12 cellular contexts compared by ENCODE assay signal in the genomic region with DNA sequence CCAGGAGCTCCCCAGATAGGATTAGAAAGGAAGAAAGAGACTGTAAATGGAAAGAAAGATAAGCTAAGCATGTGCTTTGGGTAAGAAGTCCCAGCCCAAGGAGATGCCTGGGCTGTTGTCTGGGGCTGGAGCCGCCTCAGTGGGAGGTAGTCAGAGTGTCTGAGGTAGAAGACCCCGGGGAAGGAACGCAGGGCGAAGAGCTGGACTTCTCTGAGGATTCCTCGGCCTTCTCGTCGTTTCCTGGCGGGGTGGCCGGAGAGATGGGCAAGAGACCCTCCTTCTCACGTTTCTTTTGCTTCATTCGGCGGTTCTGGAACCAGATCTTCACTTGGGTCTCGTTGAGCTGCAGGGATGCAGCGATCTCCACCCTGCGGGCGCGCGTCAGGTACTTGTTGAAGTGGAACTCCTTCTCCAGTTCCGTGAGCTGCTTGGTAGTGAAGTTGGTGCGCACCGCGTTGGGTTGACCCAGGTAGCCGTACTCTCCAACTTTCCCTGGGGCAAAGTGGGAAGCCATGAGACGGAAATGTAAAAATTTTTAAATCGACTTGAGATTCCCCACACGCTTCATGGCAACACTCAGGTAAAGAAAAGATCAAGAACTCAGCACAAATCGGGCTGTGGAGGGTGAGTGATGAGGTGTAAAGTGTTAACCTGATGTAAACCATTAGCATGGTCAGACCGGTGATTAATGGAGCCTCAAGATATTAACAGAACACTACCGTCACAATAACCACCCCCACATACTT. TPM values are rescaled to one million over a fixed set of nuclear protein-coding genes. Genes with fewer than 3 reads are reported as not detected.
A peak's percentile ranks its signal among the peaks of the same experiment; 100 is the strongest.
DNase-seq lines count a peak whose midpoint lies in the region; ATAC-seq and TF ChIP-seq lines count a peak whose summit lies in the region.
"Had no signal": no experiment of that assay in that cellular context is flagged by ENCODE, and none has a peak within 500 bp of the region (broad histone marks: within the 10 kb centered on the region; RNA-seq: fewer than 3 reads in every experiment).

No MANE protein-coding gene starts in this region.

- ATAC-seq in activated B cell treated with CpG ODN at 0.5 μM for 24 hours (ENCODE audit: low read depth) (no peak), memory B cell (ENCODE audit: low read depth) (no peak)

- TF ChIP-seq CTCF in activated B cell treated with CpG ODN at 0.5 μM for 24 hours (IDR thresholded peaks at IDR 0.05), result no peak
- no peak for TF ChIP-seq CTCF in HFFc6 (IDR thresholded peaks at IDR 0.05)

- no peaks in the 10 kb centered on the region for H3K36me3 ChIP-seq in stomach smooth muscle (ENCODE audit: control insufficient read depth in 2 of 2, insufficient read depth in 2 of 2, low read length in 2 of 2)
- H3K36me3 ChIP-seq: upper lobe of left lung had no signal

- no peaks in the 10 kb centered on the region for H3K9me3 ChIP-seq in stomach smooth muscle (ENCODE audit: control insufficient read depth in 2 of 2, low read length in 2 of 2)
- H3K9me3 ChIP-seq: upper lobe of left lung had no signal

- peaks cover 16% of the 10 kb centered on the region for H3K4me1 ChIP-seq in stomach smooth muscle (ENCODE audit: control insufficient read depth, insufficient read depth, low read length)

- H3K9me3 Mint-ChIP-seq in activated naive CD4-positive, alpha-beta T cell treated with anti-CD3 and anti-CD28 coated beads, Interleukin-2, amount 50 U/mL, for 24 hours, result peaks cover 4% of the 10 kb centered on the region
- H3K9me3 Mint-ChIP-seq in activated naive CD4-positive, alpha-beta T cell treated with anti-CD3 and anti-CD28 coated beads for 36 hours, result no peaks in the 10 kb centered on the region
- H3K9me3 Mint-ChIP-seq in activated B cell treated with CpG ODN at 0.5 μM for 24 hours (no peaks in the 10 kb centered on the region), memory B cell (no peaks in the 10 kb centered on the region), HFFc6 (no peaks in the 10 kb centered on the region)

- no peak overlapping the region for H3K4me3 ChIP-seq in stomach smooth muscle (ENCODE audit: low read length in 2 of 2)

- H3K36me3 Mint-ChIP-seq in activated naive CD4-positive, alpha-beta T cell treated with anti-CD3 and anti-CD28 coated beads, Interleukin-2, amount 50 U/mL, for 24 hours, result peaks cover 4% of the 10 kb centered on the region
- no peaks in the 10 kb centered on the region for H3K36me3 Mint-ChIP-seq in activated naive CD4-positive, alpha-beta T cell treated with anti-CD3 and anti-CD28 coated beads for 36 hours (ENCODE audit: low read depth)
- H3K36me3 Mint-ChIP-seq in activated B cell treated with CpG ODN at 0.5 μM for 24 hours (ENCODE audit: low read depth), result peaks cover 10% of the 10 kb centered on the region
- H3K36me3 Mint-ChIP-seq in memory B cell, result peaks cover 3% of the 10 kb centered on the region
- H3K36me3 Mint-ChIP-seq in HFFc6 (ENCODE audit: low read depth), result peaks cover 13% of the 10 kb centered on the region

- POLR2A ChIA-PET in activated B cell treated with CpG ODN at 0.5 μM for 24 hours (lab: Charles Lee), result no interaction called here

- no peaks in the 10 kb centered on the region for H3K27me3 ChIP-seq in stomach smooth muscle (ENCODE audit: control insufficient read depth in 1 of 2, insufficient read depth in 2 of 2, low read length in 2 of 2)

- intact Hi-C loops in activated naive CD4-positive, alpha-beta T cell treated with anti-CD3 and anti-CD28 coated beads for 36 hours (cut with micrococcal nuclease), result loop anchor here (5.0 to 10.0 kb wide), 2 partner anchors 150 to 1237 kb away; a partner anchor contains a TSS
- intact Hi-C loops in activated B cell treated with CpG ODN at 0.5 μM for 24 hours (cut with micrococcal nuclease), result loop anchor here (5.0 kb wide), 8 partner anchors 68 to 1242 kb away; a partner anchor contains a TSS

- CTCF ChIA-PET in activated naive CD4-positive, alpha-beta T cell treated with anti-CD3 and anti-CD28 coated beads for 36 hours (lab: Charles Lee), result interaction anchor here (0.6 to 0.9 kb wide), 2 partner anchors 281 to 412 kb away, joined by 3 read pairs; no protein-coding TSS in a partner anchor
- CTCF ChIA-PET in activated B cell treated with CpG ODN at 0.5 μM for 24 hours (lab: Charles Lee), result interaction anchor here (1.1 to 1.9 kb wide), 2 partner anchors 56 to 67 kb away, joined by 3 to 4 read pairs; no protein-coding TSS in a partner anchor

- H3K27me3 Mint-ChIP-seq in activated naive CD4-positive, alpha-beta T cell treated with anti-CD3 and anti-CD28 coated beads, Interleukin-2, amount 50 U/mL, for 24 hours, result peaks cover 62% of the 10 kb centered on the region
- peaks cover 84% of the 10 kb centered on the region for H3K27me3 Mint-ChIP-seq in activated naive CD4-positive, alpha-beta T cell treated with anti-CD3 and anti-CD28 coated beads for 36 hours (ENCODE audit: low read depth)
- H3K27me3 Mint-ChIP-seq in activated B cell treated with CpG ODN at 0.5 μM for 24 hours (peaks cover 53% of the 10 kb centered on the region), memory B cell (peaks cover 16% of the 10 kb centered on the region), HFFc6 (ENCODE audit: insufficient read depth) (peaks cover 21% of the 10 kb centered on the region)

- no peak for DNase-seq in activated naive CD4-positive, alpha-beta T cell treated with anti-CD3 and anti-CD28 coated beads for 36 hours
- DNase-seq in activated B cell treated with CpG ODN at 0.5 μM for 24 hours, result no peak
- DNase-seq in memory B cell (ENCODE audit: low spot score in 2 of 2), result no peak
- DNase-seq in HFFc6, result no peak
- DNase-seq in NCI-H2196 treated with DMSO at 0.1 percent for 48 hours (lab: John Stamatoyannopoulos, UW; ENCODE audit: unreplicated experiment), result no peak
- DNase-seq in NCI-H2081 (lab: John Stamatoyannopoulos, UW), result no peak
- DNase-seq: activated gamma-delta T cell, NCI-H1092 treated with DMSO at 0.1 percent for 48 hours had no signal

- H3K27ac ChIP-seq in stomach smooth muscle (ENCODE audit: low read length), result peak overlapping the region; percentile 31
- H3K27ac ChIP-seq: upper lobe of left lung had no signal

- H3K4me3 Mint-ChIP-seq in activated naive CD4-positive, alpha-beta T cell treated with anti-CD3 and anti-CD28 coated beads, Interleukin-2, amount 50 U/mL, for 24 hours, result peak overlapping the region; percentile 6
- H3K4me3 Mint-ChIP-seq in activated naive CD4-positive, alpha-beta T cell treated with anti-CD3 and anti-CD28 coated beads for 36 hours, result no peak overlapping the region
- H3K4me3 Mint-ChIP-seq in activated B cell treated with CpG ODN at 0.5 μM for 24 hours (peak overlapping the region; percentile 94), memory B cell (peak overlapping the region; percentile 90), HFFc6 (no peak overlapping the region)

- H3K9ac ChIP-seq in stomach smooth muscle (ENCODE audit: low read length in 2 of 2), result no peak overlapping the region

- peaks cover 24% of the 10 kb centered on the region for H3K4me1 Mint-ChIP-seq in activated naive CD4-positive, alpha-beta T cell treated with anti-CD3 and anti-CD28 coated beads, Interleukin-2, amount 50 U/mL, for 24 hours
- H3K4me1 Mint-ChIP-seq in activated naive CD4-positive, alpha-beta T cell treated with anti-CD3 and anti-CD28 coated beads for 36 hours (ENCODE audit: low read depth), result peaks cover 21% of the 10 kb centered on the region
- peaks cover 33% of the 10 kb centered on the region for H3K4me1 Mint-ChIP-seq in activated B cell treated with CpG ODN at 0.5 μM for 24 hours
- H3K4me1 Mint-ChIP-seq in memory B cell, result peaks cover 15% of the 10 kb centered on the region
- H3K4me1 Mint-ChIP-seq in HFFc6 (ENCODE audit: low read depth), result peaks cover 34% of the 10 kb centered on the region

- no peak overlapping the region for H3K27ac Mint-ChIP-seq in activated naive CD4-positive, alpha-beta T cell treated with anti-CD3 and anti-CD28 coated beads, Interleukin-2, amount 50 U/mL, for 24 hours
- H3K27ac Mint-ChIP-seq in activated naive CD4-positive, alpha-beta T cell treated with anti-CD3 and anti-CD28 coated beads for 36 hours, result no peak overlapping the region
- no peak overlapping the region for H3K27ac Mint-ChIP-seq in activated B cell treated with CpG ODN at 0.5 μM for 24 hours
- H3K27ac Mint-ChIP-seq in memory B cell, result no peak overlapping the region
- no peak overlapping the region for H3K27ac Mint-ChIP-seq in HFFc6

RNA-seq across cellular contexts. Expression of a gene that starts 1.3 kb away (rescaled TPM):
- under 1 TPM; 0.24 to 0.30 TPM for total RNA-seq in activated naive CD4-positive, alpha-beta T cell treated with anti-CD3 and anti-CD28 coated beads for 36 hours
- 0.55 and 0.61 TPM in 2 replicates for total RNA-seq in activated B cell treated with CpG ODN at 0.5 μM for 24 hours
- under 1 TPM; 0.28 to 0.81 (median 0.45) TPM for total RNA-seq in HFFc6 (2021; fragmentation: NEBNext Ultra II Directional; extraction: Animal tissue kit (Norgen Biotek cat#: 25700))

RNA-seq across cellular contexts. Expression of a gene that starts 8.0 kb away (rescaled TPM):
- not detected for total RNA-seq in activated naive CD4-positive, alpha-beta T cell treated with anti-CD3 and anti-CD28 coated beads for 36 hours
- total RNA-seq in activated B cell treated with CpG ODN at 0.5 μM for 24 hours, result not detected in 2 replicates
- total RNA-seq in HFFc6 (2021; fragmentation: NEBNext Ultra II Directional; extraction: Animal tissue kit (Norgen Biotek cat#: 25700)), result under 1 TPM in 3 of 6 experiments, not detected in 3; 0.10 to 0.17 (median 0.14) TPM
- total RNA-seq: G401 had no signal

RNA-seq across cellular contexts. Expression of a gene that starts 36.1 kb away (rescaled TPM):
- total RNA-seq in activated naive CD4-positive, alpha-beta T cell treated with anti-CD3 and anti-CD28 coated beads for 36 hours, result under 1 TPM in 1 of 2 experiments, not detected in 1; 0.14 TPM
- total RNA-seq in activated B cell treated with CpG ODN at 0.5 μM for 24 hours, result 0.17 and 0.40 TPM in 2 replicates
- total RNA-seq in HFFc6 (2021; fragmentation: NEBNext Ultra II Directional; extraction: Animal tissue kit (Norgen Biotek cat#: 25700)), result 1 to 10 TPM in 1 of 6 experiments, under 1 TPM in 5; 0.38 to 1.0 (median 0.47) TPM
- total RNA-seq: G401 had no signal

RNA-seq across cellular contexts. Expression of a gene that starts 49.0 kb away (rescaled TPM):
- not detected for total RNA-seq in activated naive CD4-positive, alpha-beta T cell treated with anti-CD3 and anti-CD28 coated beads for 36 hours
- not detected in 2 replicates for total RNA-seq in activated B cell treated with CpG ODN at 0.5 μM for 24 hours
- 1 to 10 TPM; 2.0 to 3.8 (median 2.8) TPM for total RNA-seq in HFFc6 (2021; fragmentation: NEBNext Ultra II Directional; extraction: Animal tissue kit (Norgen Biotek cat#: 25700))

RNA-seq across cellular contexts. Expression of a gene that starts 53.1 kb away (rescaled TPM):
- not detected for total RNA-seq in activated naive CD4-positive, alpha-beta T cell treated with anti-CD3 and anti-CD28 coated beads for 36 hours
- total RNA-seq in activated B cell treated with CpG ODN at 0.5 μM for 24 hours, result not detected in 2 replicates
- 1 to 10 TPM; 2.3 to 3.8 (median 2.8) TPM for total RNA-seq in HFFc6 (2021; fragmentation: NEBNext Ultra II Directional; extraction: Animal tissue kit (Norgen Biotek cat#: 25700))

Comparison
In these comparisons a context has a peak if more than half of its experiments do, and no peak if none do; other contexts are left out.
1. H3K4me3 Mint-ChIP-seq: peak in activated naive CD4-positive, alpha-beta T cell treated with anti-CD3 and anti-CD28 coated beads, Interleukin-2, amount 50 U/mL, for 24 hours (single experiment), activated B cell treated with CpG ODN at 0.5 μM for 24 hours (single experiment) and memory B cell (single experiment); none in activated naive CD4-positive, alpha-beta T cell treated with anti-CD3 and anti-CD28 coated beads for 36 hours (single experiment) and HFFc6 (single experiment).